ENCODE assay signal across 20 cellular contexts in genomic region chr9:85077954-85078353, GRCh38.
"Had no signal": no experiment of that assay in that cellular context is flagged by ENCODE, and none has a peak within 500 bp of the region (broad histone marks: within the 10 kb centered on the region; RNA-seq: fewer than 3 reads in every experiment).

No MANE protein-coding gene starts in this region.

- H3K27ac Mint-ChIP-seq: activated naive CD8-positive, alpha-beta T cell treated with anti-CD3 and anti-CD28 coated beads for 36 hours; activated T-helper 2 cell treated with anti-CD3 and anti-CD28 coated beads, Interferon-gamma antibody, Interleukin-2, Interleukin-4, amounts not matched to agents 10 μg/mL and 5 μg/mL and 100 μg/mL, durations not matched to agents 14 hours and 24 hours and 36 hours; naive thymus-derived CD4-positive, alpha-beta T cell had no signal

- H3K36me3 ChIP-seq: left ventricle myocardium inferior, thoracic aorta, upper lobe of left lung had no signal

- H3K9me3 ChIP-seq: left ventricle myocardium inferior, thoracic aorta, upper lobe of left lung had no signal

- ATAC-seq: activated T-cell treated with anti-CD3 and anti-CD28 coated beads, Interleukin-2, amount 50 U/mL, for 4 hours; foreskin keratinocyte; naive thymus-derived CD4-positive, alpha-beta T cell had no signal

- H3K4me3 Mint-ChIP-seq: activated naive CD8-positive, alpha-beta T cell treated with anti-CD3 and anti-CD28 coated beads for 36 hours; activated T-cell treated with anti-CD3 and anti-CD28 coated beads, Interleukin-2, amount 50 U/mL, for 4 hours; naive thymus-derived CD4-positive, alpha-beta T cell had no signal

- H3K4me1 Mint-ChIP-seq: activated naive CD8-positive, alpha-beta T cell treated with anti-CD3 and anti-CD28 coated beads for 36 hours; naive thymus-derived CD4-positive, alpha-beta T cell had no signal

- DNase-seq: activated CD4-positive, alpha-beta T cell treated with anti-CD3 and anti-CD28 coated beads, Interleukin-2, amount 50 U/mL, for 4 hours; activated CD8-positive, alpha-beta memory T cell treated with anti-CD3 and anti-CD28 coated beads, Interleukin-2, amount 50 U/mL, for 48 hours; activated naive CD4-positive, alpha-beta T cell treated with Interleukin-2 at 50 U/mL for 16 hours; activated naive CD8-positive, alpha-beta T cell treated with anti-CD3 and anti-CD28 coated beads for 36 hours; activated T-cell treated with anti-CD3 and anti-CD28 coated beads, Interleukin-2, amount 50 U/mL, for 4 hours; central memory CD4-positive, alpha-beta T cell; dermis blood vessel endothelial cell; effector CD8-positive, alpha-beta T cell; foreskin keratinocyte; kidney glomerular epithelial cell; left ventricle myocardium inferior; naive thymus-derived CD4-positive, alpha-beta T cell; posterior cingulate gyrus; stimulated activated CD4-positive, alpha-beta T cell treated with anti-CD3 and anti-CD28 coated beads, Interleukin-2, amount 100 ng/mL, for 48 hours; stimulated activated CD8-positive, alpha-beta memory T cell treated with anti-CD3 and anti-CD28 coated beads, Interleukin-4, amount 100 ng/mL, for 48 hours; stimulated activated naive CD4-positive, alpha-beta T cell; T-helper 9 cell; upper lobe of left lung had no signal

- H3K27me3 ChIP-seq: foreskin keratinocyte, upper lobe of left lung had no signal

- H3K36me3 Mint-ChIP-seq: activated naive CD8-positive, alpha-beta T cell treated with anti-CD3 and anti-CD28 coated beads for 36 hours; naive thymus-derived CD4-positive, alpha-beta T cell had no signal

- H3K27ac ChIP-seq: foreskin keratinocyte, left ventricle myocardium inferior, thoracic aorta, upper lobe of left lung had no signal

- H3K4me1 ChIP-seq: foreskin keratinocyte, left ventricle myocardium inferior, upper lobe of left lung had no signal

- H3K9me3 Mint-ChIP-seq: activated naive CD8-positive, alpha-beta T cell treated with anti-CD3 and anti-CD28 coated beads for 36 hours had no signal

- H3K4me3 ChIP-seq: left ventricle myocardium inferior, thoracic aorta, upper lobe of left lung had no signal
